Comparison of ENCODE assay signal across 1 cellular context in the genomic region with DNA sequence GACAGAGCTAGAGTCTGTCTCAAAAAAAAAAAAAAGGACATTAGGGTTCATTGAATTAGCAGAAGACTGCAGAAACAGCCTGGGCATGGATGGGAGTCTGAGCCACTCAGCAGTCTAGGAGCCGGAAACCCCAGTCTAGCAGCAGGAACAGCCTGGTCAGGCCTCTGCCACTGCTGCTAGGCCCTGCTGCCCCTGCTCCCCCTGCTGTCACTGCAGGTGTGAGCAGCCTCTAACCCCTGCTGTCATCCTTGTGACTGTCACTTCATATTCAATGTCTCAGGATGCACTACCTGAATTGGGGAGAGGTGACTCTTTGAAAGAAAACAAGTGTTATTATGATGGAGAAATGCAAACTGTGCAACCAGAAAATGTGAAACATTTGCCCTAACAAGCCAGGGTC.
TF ChIP-seq lines count a peak whose summit lies in the region.

No MANE protein-coding gene starts in this region.

TF ChIP-seq in HepG2, 621 proteins besides CTCF, POLR2A, EP300 and RAD21 (continued from another document and continues in another):
- TF ChIP-seq, protein P1, sequence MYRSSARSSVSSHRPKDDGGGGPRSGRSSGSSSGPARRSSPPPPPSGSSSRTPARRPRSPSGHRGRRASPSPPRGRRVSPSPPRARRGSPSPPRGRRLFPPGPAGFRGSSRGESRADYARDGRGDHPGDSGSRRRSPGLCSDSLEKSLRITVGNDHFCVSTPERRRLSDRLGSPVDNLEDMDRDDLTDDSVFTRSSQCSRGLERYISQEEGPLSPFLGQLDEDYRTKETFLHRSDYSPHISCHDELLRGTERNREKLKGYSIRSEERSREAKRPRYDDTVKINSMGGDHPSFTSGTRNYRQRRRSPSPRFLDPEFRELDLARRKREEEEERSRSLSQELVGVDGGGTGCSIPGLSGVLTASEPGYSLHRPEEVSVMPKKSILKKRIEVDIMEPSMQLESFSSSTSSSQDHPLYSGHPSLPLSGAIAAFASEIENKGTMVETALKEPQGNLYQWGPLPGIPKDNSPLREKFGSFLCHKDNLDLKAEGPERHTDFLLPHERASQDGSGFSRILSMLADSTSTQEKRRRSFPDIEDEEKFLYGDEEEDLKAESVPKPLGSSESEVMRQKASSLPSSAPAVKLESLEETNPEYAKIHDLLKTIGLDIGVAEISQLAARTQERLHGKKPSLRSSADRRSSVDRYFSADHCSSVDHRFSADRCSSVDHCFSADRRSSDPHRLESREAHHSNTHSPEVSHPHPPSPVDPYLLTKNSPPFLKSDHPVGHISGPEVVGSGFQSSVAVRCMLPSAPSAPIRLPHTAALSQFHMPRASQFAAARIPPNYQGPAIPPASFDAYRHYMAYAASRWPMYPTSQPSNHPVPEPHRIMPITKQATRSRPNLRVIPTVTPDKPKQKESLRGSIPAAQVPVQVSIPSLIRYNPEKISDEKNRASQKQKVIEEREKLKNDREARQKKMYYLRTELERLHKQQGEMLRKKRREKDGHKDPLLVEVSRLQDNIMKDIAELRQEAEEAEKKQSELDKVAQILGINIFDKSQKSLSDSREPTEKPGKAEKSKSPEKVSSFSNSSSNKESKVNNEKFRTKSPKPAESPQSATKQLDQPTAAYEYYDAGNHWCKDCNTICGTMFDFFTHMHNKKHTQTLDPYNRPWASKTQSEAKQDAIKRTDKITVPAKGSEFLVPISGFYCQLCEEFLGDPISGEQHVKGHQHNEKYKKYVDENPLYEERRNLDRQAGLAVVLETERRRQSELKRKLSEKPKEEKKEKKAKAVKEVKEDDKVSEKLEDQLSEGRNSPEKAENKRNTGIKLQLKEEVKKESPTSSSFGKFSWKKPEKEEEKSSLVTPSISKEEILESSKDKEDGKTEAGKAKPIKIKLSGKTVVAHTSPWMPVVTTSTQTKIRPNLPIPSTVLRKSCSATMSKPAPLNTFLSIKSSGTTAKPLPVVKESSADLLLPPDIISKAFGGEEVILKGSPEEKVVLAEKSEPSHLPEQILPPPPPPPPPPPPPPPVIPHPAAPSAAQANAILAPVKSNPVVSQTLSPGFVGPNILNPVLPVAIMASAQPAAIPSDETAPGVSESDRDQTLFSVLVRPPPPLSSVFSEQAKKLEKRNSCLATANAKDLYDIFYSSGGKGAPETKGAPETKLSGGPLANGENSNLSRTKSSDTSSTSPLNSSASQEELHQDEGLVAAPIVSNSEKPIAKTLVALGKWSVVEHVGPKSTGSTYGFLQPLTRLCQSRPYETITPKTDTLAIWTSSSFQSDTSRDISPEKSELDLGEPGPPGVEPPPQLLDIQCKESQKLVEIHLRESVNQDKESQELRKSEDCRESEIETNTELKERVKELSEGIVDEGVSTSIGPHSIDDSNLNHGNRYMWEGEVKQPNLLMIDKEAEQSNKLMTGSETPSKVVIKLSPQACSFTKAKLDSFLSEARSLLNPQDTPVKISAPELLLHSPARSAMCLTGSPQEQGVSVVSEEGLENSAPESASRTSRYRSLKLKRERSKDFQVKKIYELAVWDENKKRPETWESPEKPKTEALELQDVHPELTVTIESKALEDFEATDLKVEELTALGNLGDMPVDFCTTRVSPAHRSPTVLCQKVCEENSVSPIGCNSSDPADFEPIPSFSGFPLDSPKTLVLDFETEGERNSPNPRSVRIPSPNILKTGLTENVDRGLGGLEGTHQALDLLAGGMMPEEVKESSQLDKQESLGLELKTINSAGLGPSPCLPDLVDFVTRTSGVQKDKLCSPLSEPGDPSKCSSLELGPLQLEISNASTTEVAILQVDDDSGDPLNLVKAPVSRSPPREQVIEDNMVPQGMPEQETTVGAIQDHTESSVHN (CRISPR knock-in tag; IDR thresholded peaks at IDR 0.05), result no peak
- TF ChIP-seq PAF1 (CRISPR knock-in tag; IDR thresholded peaks at IDR 0.05) (no peak), XRCC5 (optimal IDR thresholded peaks at IDR 0.05; ENCODE audit: low read length) (peak; percentile 68), ZNF782 (CRISPR knock-in tag; IDR thresholded peaks at IDR 0.05; ENCODE audit: borderline replicate concordance) (no peak), STAG1 (CRISPR knock-in tag; IDR thresholded peaks at IDR 0.05) (peak; percentile 76), ATF1 (CRISPR knock-in tag; IDR thresholded peaks at IDR 0.05) (no peak), SMARCC2 (IDR thresholded peaks at IDR 0.05) (no peak), TEAD3 (CRISPR knock-in tag; optimal IDR thresholded peaks at IDR 0.05; ENCODE audit: borderline replicate concordance) (peak; percentile 43), ZNF337 (CRISPR knock-in tag; IDR thresholded peaks at IDR 0.05; ENCODE audit: borderline replicate concordance, low read depth) (no peak), SOX13 (IDR thresholded peaks at IDR 0.05) (no peak), SOX13 (CRISPR knock-in tag; conservative IDR thresholded peaks at IDR 0.05 in 1 of 2, IDR thresholded peaks at IDR 0.05 in 1 of 2) (no peak), MLLT10 (CRISPR knock-in tag; IDR thresholded peaks at IDR 0.05) (no peak), ZNF382 (CRISPR knock-in tag; IDR thresholded peaks at IDR 0.05; ENCODE audit: borderline replicate concordance) (no peak), PRPF4 (IDR thresholded peaks at IDR 0.05; ENCODE audit: low read depth, low read length, poor library complexity, severe bottlenecking) (no peak), GLI4 (CRISPR knock-in tag; IDR thresholded peaks at IDR 0.05; ENCODE audit: borderline replicate concordance) (no peak), MEF2D (CRISPR knock-in tag; IDR thresholded peaks at IDR 0.05) (no peak), ZFX (CRISPR knock-in tag; IDR thresholded peaks at IDR 0.05; ENCODE audit: low read depth) (peak; percentile 92), ZNF614 (CRISPR knock-in tag; IDR thresholded peaks at IDR 0.05; ENCODE audit: borderline replicate concordance) (no peak), EZH2 (conservative IDR thresholded peaks at IDR 0.05; ENCODE audit: low read depth, low read length) (no peak), RBM22 (optimal IDR thresholded peaks at IDR 0.05; ENCODE audit: low read length) (no peak), HDAC2 (CRISPR knock-in tag; IDR thresholded peaks at IDR 0.05) (0 out of 2 replicates have a peak, but pooled peaks have one; percentile 16), SP2 (CRISPR knock-in tag; IDR thresholded peaks at IDR 0.05) (no peak), ZNF326 (CRISPR knock-in tag; IDR thresholded peaks at IDR 0.05; ENCODE audit: borderline replicate concordance) (no peak)
- TF ChIP-seq, protein P2, sequence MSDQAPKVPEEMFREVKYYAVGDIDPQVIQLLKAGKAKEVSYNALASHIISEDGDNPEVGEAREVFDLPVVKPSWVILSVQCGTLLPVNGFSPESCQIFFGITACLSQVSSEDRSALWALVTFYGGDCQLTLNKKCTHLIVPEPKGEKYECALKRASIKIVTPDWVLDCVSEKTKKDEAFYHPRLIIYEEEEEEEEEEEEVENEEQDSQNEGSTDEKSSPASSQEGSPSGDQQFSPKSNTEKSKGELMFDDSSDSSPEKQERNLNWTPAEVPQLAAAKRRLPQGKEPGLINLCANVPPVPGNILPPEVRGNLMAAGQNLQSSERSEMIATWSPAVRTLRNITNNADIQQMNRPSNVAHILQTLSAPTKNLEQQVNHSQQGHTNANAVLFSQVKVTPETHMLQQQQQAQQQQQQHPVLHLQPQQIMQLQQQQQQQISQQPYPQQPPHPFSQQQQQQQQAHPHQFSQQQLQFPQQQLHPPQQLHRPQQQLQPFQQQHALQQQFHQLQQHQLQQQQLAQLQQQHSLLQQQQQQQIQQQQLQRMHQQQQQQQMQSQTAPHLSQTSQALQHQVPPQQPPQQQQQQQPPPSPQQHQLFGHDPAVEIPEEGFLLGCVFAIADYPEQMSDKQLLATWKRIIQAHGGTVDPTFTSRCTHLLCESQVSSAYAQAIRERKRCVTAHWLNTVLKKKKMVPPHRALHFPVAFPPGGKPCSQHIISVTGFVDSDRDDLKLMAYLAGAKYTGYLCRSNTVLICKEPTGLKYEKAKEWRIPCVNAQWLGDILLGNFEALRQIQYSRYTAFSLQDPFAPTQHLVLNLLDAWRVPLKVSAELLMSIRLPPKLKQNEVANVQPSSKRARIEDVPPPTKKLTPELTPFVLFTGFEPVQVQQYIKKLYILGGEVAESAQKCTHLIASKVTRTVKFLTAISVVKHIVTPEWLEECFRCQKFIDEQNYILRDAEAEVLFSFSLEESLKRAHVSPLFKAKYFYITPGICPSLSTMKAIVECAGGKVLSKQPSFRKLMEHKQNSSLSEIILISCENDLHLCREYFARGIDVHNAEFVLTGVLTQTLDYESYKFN (CRISPR knock-in tag; conservative IDR thresholded peaks at IDR 0.05), result no peak
- TF ChIP-seq, protein P3, sequence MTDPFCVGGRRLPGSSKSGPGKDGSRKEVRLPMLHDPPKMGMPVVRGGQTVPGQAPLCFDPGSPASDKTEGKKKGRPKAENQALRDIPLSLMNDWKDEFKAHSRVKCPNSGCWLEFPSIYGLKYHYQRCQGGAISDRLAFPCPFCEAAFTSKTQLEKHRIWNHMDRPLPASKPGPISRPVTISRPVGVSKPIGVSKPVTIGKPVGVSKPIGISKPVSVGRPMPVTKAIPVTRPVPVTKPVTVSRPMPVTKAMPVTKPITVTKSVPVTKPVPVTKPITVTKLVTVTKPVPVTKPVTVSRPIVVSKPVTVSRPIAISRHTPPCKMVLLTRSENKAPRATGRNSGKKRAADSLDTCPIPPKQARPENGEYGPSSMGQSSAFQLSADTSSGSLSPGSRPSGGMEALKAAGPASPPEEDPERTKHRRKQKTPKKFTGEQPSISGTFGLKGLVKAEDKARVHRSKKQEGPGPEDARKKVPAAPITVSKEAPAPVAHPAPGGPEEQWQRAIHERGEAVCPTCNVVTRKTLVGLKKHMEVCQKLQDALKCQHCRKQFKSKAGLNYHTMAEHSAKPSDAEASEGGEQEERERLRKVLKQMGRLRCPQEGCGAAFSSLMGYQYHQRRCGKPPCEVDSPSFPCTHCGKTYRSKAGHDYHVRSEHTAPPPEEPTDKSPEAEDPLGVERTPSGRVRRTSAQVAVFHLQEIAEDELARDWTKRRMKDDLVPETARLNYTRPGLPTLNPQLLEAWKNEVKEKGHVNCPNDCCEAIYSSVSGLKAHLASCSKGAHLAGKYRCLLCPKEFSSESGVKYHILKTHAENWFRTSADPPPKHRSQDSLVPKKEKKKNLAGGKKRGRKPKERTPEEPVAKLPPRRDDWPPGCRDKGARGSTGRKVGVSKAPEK (CRISPR knock-in tag; IDR thresholded peaks at IDR 0.05; ENCODE audit: borderline replicate concordance), result no peak
- TF ChIP-seq, protein P4, sequence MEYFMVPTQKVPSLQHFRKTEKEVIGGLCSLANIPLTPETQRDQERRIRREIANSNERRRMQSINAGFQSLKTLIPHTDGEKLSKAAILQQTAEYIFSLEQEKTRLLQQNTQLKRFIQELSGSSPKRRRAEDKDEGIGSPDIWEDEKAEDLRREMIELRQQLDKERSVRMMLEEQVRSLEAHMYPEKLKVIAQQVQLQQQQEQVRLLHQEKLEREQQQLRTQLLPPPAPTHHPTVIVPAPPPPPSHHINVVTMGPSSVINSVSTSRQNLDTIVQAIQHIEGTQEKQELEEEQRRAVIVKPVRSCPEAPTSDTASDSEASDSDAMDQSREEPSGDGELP (IDR thresholded peaks at IDR 0.05; ENCODE audit: borderline replicate concordance, low read depth), result no peak
- TF ChIP-seq, protein P5, sequence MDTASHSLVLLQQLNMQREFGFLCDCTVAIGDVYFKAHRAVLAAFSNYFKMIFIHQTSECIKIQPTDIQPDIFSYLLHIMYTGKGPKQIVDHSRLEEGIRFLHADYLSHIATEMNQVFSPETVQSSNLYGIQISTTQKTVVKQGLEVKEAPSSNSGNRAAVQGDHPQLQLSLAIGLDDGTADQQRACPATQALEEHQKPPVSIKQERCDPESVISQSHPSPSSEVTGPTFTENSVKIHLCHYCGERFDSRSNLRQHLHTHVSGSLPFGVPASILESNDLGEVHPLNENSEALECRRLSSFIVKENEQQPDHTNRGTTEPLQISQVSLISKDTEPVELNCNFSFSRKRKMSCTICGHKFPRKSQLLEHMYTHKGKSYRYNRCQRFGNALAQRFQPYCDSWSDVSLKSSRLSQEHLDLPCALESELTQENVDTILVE (CRISPR knock-in tag; IDR thresholded peaks at IDR 0.05), result 0 out of 2 replicates have a peak, but pooled peaks have one; percentile 39
- TF ChIP-seq, protein P6, sequence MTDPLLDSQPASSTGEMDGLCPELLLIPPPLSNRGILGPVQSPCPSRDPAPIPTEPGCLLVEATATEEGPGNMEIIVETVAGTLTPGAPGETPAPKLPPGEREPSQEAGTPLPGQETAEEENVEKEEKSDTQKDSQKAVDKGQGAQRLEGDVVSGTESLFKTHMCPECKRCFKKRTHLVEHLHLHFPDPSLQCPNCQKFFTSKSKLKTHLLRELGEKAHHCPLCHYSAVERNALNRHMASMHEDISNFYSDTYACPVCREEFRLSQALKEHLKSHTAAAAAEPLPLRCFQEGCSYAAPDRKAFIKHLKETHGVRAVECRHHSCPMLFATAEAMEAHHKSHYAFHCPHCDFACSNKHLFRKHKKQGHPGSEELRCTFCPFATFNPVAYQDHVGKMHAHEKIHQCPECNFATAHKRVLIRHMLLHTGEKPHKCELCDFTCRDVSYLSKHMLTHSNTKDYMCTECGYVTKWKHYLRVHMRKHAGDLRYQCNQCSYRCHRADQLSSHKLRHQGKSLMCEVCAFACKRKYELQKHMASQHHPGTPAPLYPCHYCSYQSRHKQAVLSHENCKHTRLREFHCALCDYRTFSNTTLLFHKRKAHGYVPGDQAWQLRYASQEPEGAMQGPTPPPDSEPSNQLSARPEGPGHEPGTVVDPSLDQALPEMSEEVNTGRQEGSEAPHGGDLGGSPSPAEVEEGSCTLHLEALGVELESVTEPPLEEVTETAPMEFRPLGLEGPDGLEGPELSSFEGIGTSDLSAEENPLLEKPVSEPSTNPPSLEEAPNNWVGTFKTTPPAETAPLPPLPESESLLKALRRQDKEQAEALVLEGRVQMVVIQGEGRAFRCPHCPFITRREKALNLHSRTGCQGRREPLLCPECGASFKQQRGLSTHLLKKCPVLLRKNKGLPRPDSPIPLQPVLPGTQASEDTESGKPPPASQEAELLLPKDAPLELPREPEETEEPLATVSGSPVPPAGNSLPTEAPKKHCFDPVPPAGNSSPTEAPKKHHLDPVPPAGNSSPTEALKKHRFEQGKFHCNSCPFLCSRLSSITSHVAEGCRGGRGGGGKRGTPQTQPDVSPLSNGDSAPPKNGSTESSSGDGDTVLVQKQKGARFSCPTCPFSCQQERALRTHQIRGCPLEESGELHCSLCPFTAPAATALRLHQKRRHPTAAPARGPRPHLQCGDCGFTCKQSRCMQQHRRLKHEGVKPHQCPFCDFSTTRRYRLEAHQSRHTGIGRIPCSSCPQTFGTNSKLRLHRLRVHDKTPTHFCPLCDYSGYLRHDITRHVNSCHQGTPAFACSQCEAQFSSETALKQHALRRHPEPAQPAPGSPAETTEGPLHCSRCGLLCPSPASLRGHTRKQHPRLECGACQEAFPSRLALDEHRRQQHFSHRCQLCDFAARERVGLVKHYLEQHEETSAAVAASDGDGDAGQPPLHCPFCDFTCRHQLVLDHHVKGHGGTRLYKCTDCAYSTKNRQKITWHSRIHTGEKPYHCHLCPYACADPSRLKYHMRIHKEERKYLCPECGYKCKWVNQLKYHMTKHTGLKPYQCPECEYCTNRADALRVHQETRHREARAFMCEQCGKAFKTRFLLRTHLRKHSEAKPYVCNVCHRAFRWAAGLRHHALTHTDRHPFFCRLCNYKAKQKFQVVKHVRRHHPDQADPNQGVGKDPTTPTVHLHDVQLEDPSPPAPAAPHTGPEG (CRISPR knock-in tag; IDR thresholded peaks at IDR 0.05), result no peak
